ENCODE assay signal across 16 cellular contexts in genomic region chr14:63555572-63555971, GRCh38. TPM values are rescaled to one million over a fixed set of nuclear protein-coding genes. Genes with fewer than 3 reads are reported as not detected.
DNase-seq lines count a peak whose midpoint lies in the region; ATAC-seq lines count a peak whose summit lies in the region.
"Had no signal": no experiment of that assay in that cellular context is flagged by ENCODE, and none has a peak within 500 bp of the region (broad histone marks: within the 10 kb centered on the region; RNA-seq: fewer than 3 reads in every experiment).

No MANE protein-coding gene starts in this region.

- H3K27ac Mint-ChIP-seq in activated naive CD8-positive, alpha-beta T cell treated with anti-CD3 and anti-CD28 coated beads, Interleukin-2, amount 50 U/mL, for 24 hours, result no peak overlapping the region
- H3K27ac Mint-ChIP-seq in activated naive CD8-positive, alpha-beta T cell treated with anti-CD3 and anti-CD28 coated beads for 36 hours, result no peak overlapping the region
- H3K27ac Mint-ChIP-seq in stimulated activated naive CD8-positive, alpha-beta T cell treated with anti-CD3 and anti-CD28 coated beads, Interleukin-15, amount 100 ng/mL, for 72 hours, result no peak overlapping the region

- DNase-seq in activated CD4-positive, alpha-beta T cell treated with anti-CD3 and anti-CD28 coated beads, Interleukin-2, amount 50 U/mL, for 48 hours, result peak; percentile 25 to 42
- no peak for DNase-seq in activated CD4-positive, alpha-beta T cell treated with anti-CD3 and anti-CD28 coated beads for 4 hours
- no peak for DNase-seq in activated naive CD8-positive, alpha-beta T cell treated with anti-CD3 and anti-CD28 coated beads, Interleukin-2, amount 50 U/mL, for 24 hours
- DNase-seq in activated naive CD8-positive, alpha-beta T cell treated with anti-CD3 and anti-CD28 coated beads for 36 hours, result no peak
- no peak for DNase-seq in stimulated activated naive CD8-positive, alpha-beta T cell treated with anti-CD3 and anti-CD28 coated beads, Interleukin-15, Interleukin-2, amounts not matched to agents 100 U/mL and 50 U/mL, for 24 hours
- DNase-seq in stimulated activated naive CD8-positive, alpha-beta T cell treated with anti-CD3 and anti-CD28 coated beads, Interleukin-15, amount 100 ng/mL, for 72 hours, result no peak
- no peak for DNase-seq in SIG-M5 treated with dmso at 0.1 percent for 504 hours (lab: John Stamatoyannopoulos, UW; ENCODE audit: unreplicated experiment)
- DNase-seq: MM.1S; NCI-H2029; NCI-H446; NCI-H524 treated with DMSO at 0.1 percent for 48 hours; NCI-H774; NK-92 treated with Interleukin-12 subunit alpha and Interleukin-12 subunit beta, amount 100 ng/mL, for 24 hours; PC-3 had no signal

- no peaks in the 10 kb centered on the region for H3K36me3 Mint-ChIP-seq in activated naive CD8-positive, alpha-beta T cell treated with anti-CD3 and anti-CD28 coated beads, Interleukin-2, amount 50 U/mL, for 24 hours (ENCODE audit: low read depth)
- H3K36me3 Mint-ChIP-seq in activated naive CD8-positive, alpha-beta T cell treated with anti-CD3 and anti-CD28 coated beads for 36 hours, result no peaks in the 10 kb centered on the region

- peaks cover 13% of the 10 kb centered on the region for H3K4me1 Mint-ChIP-seq in activated naive CD8-positive, alpha-beta T cell treated with anti-CD3 and anti-CD28 coated beads, Interleukin-2, amount 50 U/mL, for 24 hours
- peaks cover 3% of the 10 kb centered on the region for H3K4me1 Mint-ChIP-seq in activated naive CD8-positive, alpha-beta T cell treated with anti-CD3 and anti-CD28 coated beads for 36 hours
- peaks cover 6% of the 10 kb centered on the region for H3K4me1 Mint-ChIP-seq in stimulated activated naive CD8-positive, alpha-beta T cell treated with anti-CD3 and anti-CD28 coated beads, Interleukin-15, amount 100 ng/mL, for 72 hours

- peaks cover 2% of the 10 kb centered on the region for H3K27me3 Mint-ChIP-seq in activated naive CD8-positive, alpha-beta T cell treated with anti-CD3 and anti-CD28 coated beads, Interleukin-2, amount 50 U/mL, for 24 hours
- H3K27me3 Mint-ChIP-seq in activated naive CD8-positive, alpha-beta T cell treated with anti-CD3 and anti-CD28 coated beads for 36 hours, result no peaks in the 10 kb centered on the region
- no peaks in the 10 kb centered on the region for H3K27me3 Mint-ChIP-seq in stimulated activated naive CD8-positive, alpha-beta T cell treated with anti-CD3 and anti-CD28 coated beads, Interleukin-15, amount 100 ng/mL, for 72 hours

- ATAC-seq in activated naive CD8-positive, alpha-beta T cell treated with anti-CD3 and anti-CD28 coated beads, Interleukin-2, amount 50 U/mL, for 24 hours, result peak; percentile 48
- ATAC-seq in stimulated activated naive CD8-positive, alpha-beta T cell treated with anti-CD3 and anti-CD28 coated beads, Interleukin-15, Interleukin-2, amounts not matched to agents 100 U/mL and 50 U/mL, for 24 hours, result peak; percentile 55
- no peak for ATAC-seq in stimulated activated naive CD8-positive, alpha-beta T cell treated with anti-CD3 and anti-CD28 coated beads, Interleukin-15, amount 100 ng/mL, for 72 hours
- ATAC-seq: HCT116, PC-3 had no signal

- no peaks in the 10 kb centered on the region for H3K9me3 Mint-ChIP-seq in activated naive CD8-positive, alpha-beta T cell treated with anti-CD3 and anti-CD28 coated beads, Interleukin-2, amount 50 U/mL, for 24 hours
- H3K9me3 Mint-ChIP-seq in activated naive CD8-positive, alpha-beta T cell treated with anti-CD3 and anti-CD28 coated beads for 36 hours, result no peaks in the 10 kb centered on the region
- no peaks in the 10 kb centered on the region for H3K9me3 Mint-ChIP-seq in stimulated activated naive CD8-positive, alpha-beta T cell treated with anti-CD3 and anti-CD28 coated beads, Interleukin-15, amount 100 ng/mL, for 72 hours
- H3K9me3 Mint-ChIP-seq: IgD-negative memory B cell had no signal

- H3K4me3 Mint-ChIP-seq in activated naive CD8-positive, alpha-beta T cell treated with anti-CD3 and anti-CD28 coated beads, Interleukin-2, amount 50 U/mL, for 24 hours, result no peak overlapping the region
- no peak overlapping the region for H3K4me3 Mint-ChIP-seq in activated naive CD8-positive, alpha-beta T cell treated with anti-CD3 and anti-CD28 coated beads for 36 hours
- H3K4me3 Mint-ChIP-seq in stimulated activated naive CD8-positive, alpha-beta T cell treated with anti-CD3 and anti-CD28 coated beads, Interleukin-15, amount 100 ng/mL, for 72 hours, result no peak overlapping the region
- H3K4me3 Mint-ChIP-seq: IgD-negative memory B cell had no signal

RNA-seq across cellular contexts. Expression of gene PPP2R5E, which starts 12.4 kb away (rescaled TPM):
- 10 to 100 TPM; 42.8 to 44.8 TPM for total RNA-seq in activated naive CD8-positive, alpha-beta T cell treated with anti-CD3 and anti-CD28 coated beads for 36 hours

Comparison
In these comparisons a context has a peak if more than half of its experiments do, and no peak if none do; other contexts are left out.
1. DNase-seq: peak in activated CD4-positive, alpha-beta T cell treated with anti-CD3 and anti-CD28 coated beads, Interleukin-2, amount 50 U/mL, for 48 hours (2 of 2); none in activated CD4-positive, alpha-beta T cell treated with anti-CD3 and anti-CD28 coated beads for 4 hours (0 of 2), activated naive CD8-positive, alpha-beta T cell treated with anti-CD3 and anti-CD28 coated beads, Interleukin-2, amount 50 U/mL, for 24 hours (single experiment), activated naive CD8-positive, alpha-beta T cell treated with anti-CD3 and anti-CD28 coated beads for 36 hours (single experiment), stimulated activated naive CD8-positive, alpha-beta T cell treated with anti-CD3 and anti-CD28 coated beads, Interleukin-15, Interleukin-2, amounts not matched to agents 100 U/mL and 50 U/mL, for 24 hours (single experiment), stimulated activated naive CD8-positive, alpha-beta T cell treated with anti-CD3 and anti-CD28 coated beads, Interleukin-15, amount 100 ng/mL, for 72 hours (0 of 2) and SIG-M5 treated with dmso at 0.1 percent for 504 hours (single experiment).